In the genomic region with DNA sequence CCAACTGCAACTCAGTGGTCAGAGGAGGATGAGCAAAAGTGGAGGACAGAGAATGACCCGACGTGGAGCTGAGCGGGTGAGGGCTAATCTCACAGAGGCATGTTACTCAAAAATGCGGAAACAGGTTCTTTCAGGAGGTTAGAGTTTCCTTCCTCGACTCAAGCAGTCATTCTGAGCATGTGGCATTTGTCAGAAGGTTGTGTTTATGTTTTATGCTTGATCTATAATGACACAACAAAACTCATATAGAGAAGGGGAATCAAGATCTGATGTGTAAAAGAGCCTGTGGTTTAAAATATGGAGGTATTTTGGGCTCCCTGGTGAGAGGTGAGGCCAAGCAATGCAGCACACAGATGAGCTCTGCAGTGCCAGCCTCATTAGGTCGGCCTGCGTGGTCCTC, we compare ENCODE assay signal across 12 cellular contexts.
DNase-seq lines count a peak whose midpoint lies in the region; ATAC-seq lines count a peak whose summit lies in the region.
"Had no signal": no experiment of that assay in that cellular context is flagged by ENCODE, and none has a peak within 500 bp of the region (broad histone marks: within the 10 kb centered on the region; RNA-seq: fewer than 3 reads in every experiment).

No MANE protein-coding gene starts in this region.

- peak; percentile 77 for DNase-seq in UCSD-AML1 (lab: John Stamatoyannopoulos, UW; ENCODE audit: unreplicated experiment)
- DNase-seq in NCI-H146 (lab: John Stamatoyannopoulos, UW) = no peak
- DNase-seq in GM03348 (ENCODE audit: low spot score) = no peak
- DNase-seq in stimulated activated CD4-positive, alpha-beta T cell treated with anti-CD3 and anti-CD28 coated beads, Interleukin-4, amount 100 ng/mL, for 4 hours = no peak
- DNase-seq in activated gamma-delta T cell treated with Interleukin-2 at 50 U/mL for 16 hours = no peak
- DNase-seq: activated CD8-positive, alpha-beta memory T cell treated with anti-CD3 and anti-CD28 coated beads for 24 hours; kidney; NCI-H345 had no signal

- peak; percentile 58 for ATAC-seq in GM18502 (IDR thresholded peaks at IDR 0.05; ENCODE audit: poor library complexity, unreplicated experiment)
- peak; percentile 76 for ATAC-seq in GM21360 (IDR thresholded peaks at IDR 0.05; ENCODE audit: unreplicated experiment)
- peak; percentile 72 for ATAC-seq in HG03095 (IDR thresholded peaks at IDR 0.05; ENCODE audit: unreplicated experiment)
- ATAC-seq: esophagus mucosa had no signal
